In the genomic region with DNA sequence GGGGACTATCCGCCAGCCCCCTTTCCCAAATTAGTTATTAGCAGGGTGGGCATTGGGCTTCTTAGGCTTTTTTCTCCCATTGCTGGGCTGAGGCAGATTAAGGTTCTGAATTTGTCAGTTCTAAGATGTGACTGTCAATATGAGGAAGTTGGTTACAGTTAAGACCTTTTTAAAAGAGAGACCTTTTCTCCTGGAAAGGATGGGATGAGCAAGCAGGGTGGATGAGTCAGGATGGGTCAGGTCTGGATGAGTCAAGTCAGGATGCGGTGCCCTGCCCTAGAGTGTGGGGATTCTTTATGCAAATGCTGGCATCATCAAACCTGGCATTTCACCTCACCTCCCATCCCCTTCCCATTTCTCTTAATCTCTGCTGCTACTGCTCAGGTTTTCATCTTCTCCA, we compare ENCODE assay signal across 8 cellular contexts. TPM values are rescaled to one million over a fixed set of nuclear protein-coding genes. Genes with fewer than 3 reads are reported as not detected.
DNase-seq lines count a peak whose midpoint lies in the region; ATAC-seq and TF ChIP-seq lines count a peak whose summit lies in the region.

No MANE protein-coding gene starts in this region.

- H3K4me1 ChIP-seq in cardiac muscle cell (ENCODE audit: low read depth) (peaks cover 5% of the 10 kb centered on the region), heart left ventricle (peaks cover 3 to 67% (median 28%) of the 10 kb centered on the region in 12 donors), prostate gland (replicated peaks) (peaks cover 6% of the 10 kb centered on the region)

- peak overlapping the region; percentile 97 for H3K27ac Mint-ChIP-seq in T-helper 17 cell

- H3K36me3 Mint-ChIP-seq in T-helper 17 cell (ENCODE audit: low read depth) = peaks cover 5% of the 10 kb centered on the region

- H3K27ac ChIP-seq in cardiac muscle cell = no peak overlapping the region
- peak overlapping the region in 5 of 12 donors; percentile 2 to 93 (median 90) for H3K27ac ChIP-seq in heart left ventricle
- peak overlapping the region; percentile 96 for H3K27ac ChIP-seq in epithelial cell of prostate
- H3K27ac ChIP-seq in prostate gland = peak overlapping the region; percentile 64 to 65

- H3K36me3 ChIP-seq in cardiac muscle cell (peaks cover 12% of the 10 kb centered on the region), heart left ventricle (peaks cover 0 to 33% (median 19%) of the 10 kb centered on the region in 9 donors), prostate gland (peaks cover 0 to 4% of the 10 kb centered on the region in 2 donors)

- H3K27me3 Mint-ChIP-seq in T-helper 17 cell = peaks cover 7% of the 10 kb centered on the region

- no peak for TF ChIP-seq POLR2A in heart left ventricle (IDR thresholded peaks at IDR 0.05)
- TF ChIP-seq POLR2A in prostate gland (IDR thresholded peaks at IDR 0.05) = no peak

- WGBS in heart left ventricle, 4 donors = 78 to 100% (median 94%) methylated on average over 2 of the region's 2 CpGs
- WGBS in prostate gland = 76% methylated on average over 2 of the region's 2 CpGs

- no peaks in the 10 kb centered on the region for H3K9me3 ChIP-seq in cardiac muscle cell (ENCODE audit: low read depth)
- H3K9me3 ChIP-seq in heart left ventricle = no peaks in the 10 kb centered on the region
- no peaks in the 10 kb centered on the region for H3K9me3 ChIP-seq in T-helper 17 cell (ENCODE audit: control insufficient read depth, low read length, poor library complexity, severe bottlenecking)
- no peaks in the 10 kb centered on the region for H3K9me3 ChIP-seq in prostate gland

- H3K27me3 ChIP-seq in cardiac muscle cell = no peaks in the 10 kb centered on the region
- H3K27me3 ChIP-seq in heart left ventricle = no peaks in the 10 kb centered on the region
- H3K27me3 ChIP-seq in prostate gland (replicated peaks; ENCODE audit: insufficient read depth) = no peaks in the 10 kb centered on the region

- peak overlapping the region; percentile 96 for H3K4me3 Mint-ChIP-seq in T-helper 17 cell

- TF ChIP-seq CTCF in cardiac muscle cell (IDR thresholded peaks at IDR 0.05; ENCODE audit: low read depth, low read length) (no peak), heart left ventricle (IDR thresholded peaks at IDR 0.05) (no peak), prostate gland (IDR thresholded peaks at IDR 0.05) (no peak)

- intact Hi-C loops in heart left ventricle (cut with DNase I) (loop anchor here in 5 of 10 donors (5.0 to 10.0 kb wide), 7 partner anchors 82 to 392 kb away; a partner anchor contains a TSS), prostate gland (cut with DNase I) (loop anchor here (10.0 kb wide), 1 partner anchor 78 kb away; a partner anchor contains a TSS)

- H3K4me3 ChIP-seq in cardiac muscle cell = peak overlapping the region; percentile 65
- H3K4me3 ChIP-seq in heart left ventricle = peak overlapping the region in 4 of 12 donors; percentile 81 to 98 (median 89)
- peak overlapping the region in 1 of 2 donors; percentile 77 for H3K4me3 ChIP-seq in prostate gland

- peaks cover 52% of the 10 kb centered on the region for H3K4me1 Mint-ChIP-seq in T-helper 17 cell

- peak in 1 of 2 donors; percentile 49 for DNase-seq in cardiac muscle cell (ENCODE audit: low read depth in 1 of 2, low spot score in 1 of 2)
- no peak for DNase-seq in heart left ventricle
- DNase-seq in T-helper 17 cell = no peak
- peak; percentile 92 for DNase-seq in epithelial cell of prostate (ENCODE audit: low read depth, low spot score)
- DNase-seq in prostate gland (ENCODE audit: low spot score) = no peak
- DNase-seq in foreskin melanocyte = no peak
- no peak for DNase-seq in NCI-H187 treated with DMSO at 0.1 percent for 48 hours (lab: John Stamatoyannopoulos, UW)

- ATAC-seq in heart left ventricle (no peak), T-helper 17 cell (no peak), GM19395 (IDR thresholded peaks at IDR 0.05; ENCODE audit: unreplicated experiment) (no peak)

RNA-seq across cellular contexts. Expression of a gene that starts 1.9 kb away (rescaled TPM):
- 34.0 and 53.6 TPM in 2 replicates for total RNA-seq in cardiac muscle cell
- 19.7 and 20.9 TPM in 2 replicates for polyA plus RNA-seq in cardiac muscle cell
- total RNA-seq in heart left ventricle = 10 to 100 TPM in 2 of 9 donors, 1 to 10 TPM in 7; 4.5 to 11.9 (median 6.6) TPM
- 10 to 100 TPM in 1 of 2 donors, 1 to 10 TPM in 1; 3.8 to 21.8 TPM for polyA plus RNA-seq in heart left ventricle
- 10 to 100 TPM; 32.2 to 41.0 TPM for total RNA-seq in T-helper 17 cell
- total RNA-seq in prostate gland = 10 to 100 TPM; 20.4 to 30.4 TPM

RNA-seq across cellular contexts. Expression of a gene that starts 15.8 kb away (rescaled TPM):
- total RNA-seq in cardiac muscle cell (0.69 and 1.3 TPM in 2 replicates), heart left ventricle (10 to 100 TPM in 2 of 9 donors, 1 to 10 TPM in 7; 1.5 to 24.2 (median 4.9) TPM), T-helper 17 cell (100 to 1,000 TPM; 124 to 141 TPM), prostate gland (10 to 100 TPM in 1 of 2 donors, 1 to 10 TPM in 1; 6.9 to 16.3 TPM)
- polyA plus RNA-seq in cardiac muscle cell (not detected in 2 replicates), heart left ventricle (10 to 100 TPM in 1 of 2 donors, 1 to 10 TPM in 1; 3.1 to 10.3 TPM)

Comparison
In these comparisons a context has a peak if more than half of its experiments do, and no peak if none do; other contexts are left out.
1. RNA of a gene that starts 15.8 kb away (total RNA-seq): 124 to 141 TPM in T-helper 17 cell; 6.9 to 16.3 TPM in prostate gland, 1.5 to 24.2 TPM in heart left ventricle and 0.69 to 1.3 TPM in cardiac muscle cell; every median in the first group is over 4 times any median in the second.